ENCODE assay signal across 1 cellular context in genomic region chr20:32191422-32191821, GRCh38.
TF ChIP-seq lines count a peak whose summit lies in the region.

No MANE protein-coding gene starts in this region.

TF ChIP-seq in WTC11, 78 proteins besides CTCF, POLR2A, EP300 and RAD21 (continued from another document):
- TF ChIP-seq ZNF512 (CRISPR knock-in tag; IDR thresholded peaks at IDR 0.05; ENCODE audit: borderline replicate concordance) = no peak
- no peak for TF ChIP-seq STAT6 (CRISPR knock-in tag; conservative IDR thresholded peaks at IDR 0.05; ENCODE audit: low read depth)
- no peak for TF ChIP-seq ZNF532 (CRISPR knock-in tag; IDR thresholded peaks at IDR 0.05; ENCODE audit: borderline replicate concordance)
- no peak for TF ChIP-seq FOXK1 (CRISPR knock-in tag; IDR thresholded peaks at IDR 0.05)
- TF ChIP-seq ZNF423 (CRISPR knock-in tag; IDR thresholded peaks at IDR 0.05) = no peak
- TF ChIP-seq ZNF396 (CRISPR knock-in tag; IDR thresholded peaks at IDR 0.05; ENCODE audit: borderline replicate concordance) = no peak
